ENCODE assay signal across 20 cellular contexts in the genomic region with DNA sequence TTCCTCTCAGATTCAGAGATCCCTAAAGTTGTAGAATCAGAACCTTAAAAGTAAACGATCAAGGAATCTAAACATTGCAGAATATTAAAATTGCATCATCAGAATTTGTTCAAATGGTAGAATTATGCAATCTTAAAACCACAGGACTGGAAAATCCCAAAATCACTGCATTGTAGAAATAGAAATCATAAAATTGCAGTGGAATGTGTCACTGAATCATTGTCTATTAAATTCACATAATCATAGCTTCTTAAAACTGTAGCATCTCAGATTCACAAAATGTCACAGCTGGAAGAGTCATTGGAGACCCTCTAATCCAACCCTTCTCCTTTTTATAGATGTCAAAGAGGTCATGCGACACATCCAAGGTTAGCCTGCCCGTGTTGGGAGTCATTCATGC. TPM values are rescaled to one million over a fixed set of nuclear protein-coding genes. Genes with fewer than 3 reads are reported as not detected.
DNase-seq lines count a peak whose midpoint lies in the region; ATAC-seq, FAIRE-seq and TF ChIP-seq lines count a peak whose summit lies in the region.
"Had no signal": no experiment of that assay in that cellular context is flagged by ENCODE, and none has a peak within 500 bp of the region (broad histone marks: within the 10 kb centered on the region; RNA-seq: fewer than 3 reads in every experiment).

No MANE protein-coding gene starts in this region.

- H3K27me3 ChIP-seq in astrocyte (ENCODE audit: insufficient read depth, low read length): no peaks in the 10 kb centered on the region
- H3K27me3 ChIP-seq: body of pancreas had no signal

- H3K27me3 Mint-ChIP-seq in astrocyte (ENCODE audit: low read depth, unreplicated experiment): no peaks in the 10 kb centered on the region

- peak; percentile 100 for FAIRE-seq in astrocyte (lab: Jason Lieb, UNC)
- FAIRE-seq: GM18507 had no signal

- no peaks in the 10 kb centered on the region for H3K79me2 ChIP-seq in astrocyte (ENCODE audit: insufficient read depth, low read length)

- TF ChIP-seq CTCF in astrocyte (IDR thresholded peaks at IDR 0.05; ENCODE audit: insufficient read depth, low read depth, low read length) (no peak), fibroblast of the aortic adventitia (IDR thresholded peaks at IDR 0.05; ENCODE audit: insufficient read depth, low read length) (no peak)

- no peak overlapping the region for H3K4me3 Mint-ChIP-seq in astrocyte (ENCODE audit: unreplicated experiment)
- H3K4me3 Mint-ChIP-seq: activated CD8-positive, alpha-beta T cell treated with anti-CD3 and anti-CD28 coated beads, Interleukin-2, amount 10 ng/mL, durations not matched to agents 7 days and 5 days; endodermal cell; IgD-negative memory B cell had no signal

- H3K4me3 ChIP-seq in astrocyte (ENCODE audit: insufficient read depth, low read depth, low read length) (no peak overlapping the region), fibroblast of the aortic adventitia (ENCODE audit: low read depth, low read length) (no peak overlapping the region)
- H3K4me3 ChIP-seq: body of pancreas, heart left ventricle had no signal

- H3K27ac ChIP-seq in astrocyte (ENCODE audit: low read depth, low read length) (no peak overlapping the region), temporal lobe (ENCODE audit: low read depth, low read length) (peak overlapping the region; percentile 7)
- H3K27ac ChIP-seq: body of pancreas, parathyroid adenoma had no signal

- no peaks in the 10 kb centered on the region for H3K9me3 ChIP-seq in astrocyte (ENCODE audit: insufficient read depth, low read depth, low read length)
- H3K9me3 ChIP-seq: body of pancreas, heart left ventricle had no signal

- H4K20me1 ChIP-seq in astrocyte (ENCODE audit: insufficient read depth, low read length): peaks cover 8% of the 10 kb centered on the region

- DNase-seq in GM03348 (ENCODE audit: low spot score) (peak; percentile 38), astrocyte (ENCODE audit: low read depth) (peak; percentile 36), fibroblast of the aortic adventitia (ENCODE audit: low read depth) (peak; percentile 80), HPDE6-E6E7 (ENCODE audit: extremely low spot score) (no peak)
- DNase-seq: activated CD8-positive, alpha-beta T cell treated with anti-CD3 and anti-CD28 coated beads, Interleukin-2, amount 10 ng/mL, durations not matched to agents 7 days and 5 days; body of pancreas; COR-L47; endodermal cell; heart left ventricle; NCI-H1417; NCI-H226 had no signal

- peaks cover 19% of the 10 kb centered on the region for H3K4me1 Mint-ChIP-seq in astrocyte (ENCODE audit: low read depth, unreplicated experiment)

- H3K36me3 Mint-ChIP-seq in astrocyte (ENCODE audit: low read depth, unreplicated experiment): peaks cover 4% of the 10 kb centered on the region
- H3K36me3 Mint-ChIP-seq: IgD-negative memory B cell had no signal

- no peaks in the 10 kb centered on the region for H3K9me3 Mint-ChIP-seq in astrocyte (ENCODE audit: unreplicated experiment)
- H3K9me3 Mint-ChIP-seq: activated T-helper 2 cell treated with anti-CD3 and anti-CD28 coated beads, Interferon-gamma antibody, Interleukin-2, Interleukin-4, amounts not matched to agents 10 μg/mL and 5 μg/mL and 100 μg/mL, durations not matched to agents 14 hours and 24 hours and 36 hours had no signal

- H3K4me2 ChIP-seq in astrocyte (ENCODE audit: low read length): no peak overlapping the region

- peaks cover 15% of the 10 kb centered on the region for H3K4me1 ChIP-seq in astrocyte (ENCODE audit: insufficient read depth, low read length)
- H3K4me1 ChIP-seq: body of pancreas had no signal

- no peak overlapping the region for H3K27ac Mint-ChIP-seq in astrocyte (ENCODE audit: unreplicated experiment)
- H3K27ac Mint-ChIP-seq: activated CD8-positive, alpha-beta T cell treated with anti-CD3 and anti-CD28 coated beads, Interleukin-2, amount 10 ng/mL, durations not matched to agents 7 days and 5 days; activated T-helper 2 cell treated with anti-CD3 and anti-CD28 coated beads, Interferon-gamma antibody, Interleukin-2, Interleukin-4, amounts not matched to agents 10 μg/mL and 5 μg/mL and 100 μg/mL, durations not matched to agents 14 hours and 24 hours and 36 hours; endodermal cell had no signal

- ATAC-seq in HG02678 (IDR thresholded peaks at IDR 0.05; ENCODE audit: unreplicated experiment) (no peak), GM19023 (IDR thresholded peaks at IDR 0.05; ENCODE audit: unreplicated experiment) (no peak), HG02610 (IDR thresholded peaks at IDR 0.05; ENCODE audit: unreplicated experiment) (no peak)
- ATAC-seq: activated CD8-positive, alpha-beta T cell treated with anti-CD3 and anti-CD28 coated beads, Interleukin-2, amount 10 ng/mL, durations not matched to agents 7 days and 5 days; body of pancreas; heart left ventricle; SK-N-SH treated with all-trans-retinoic acid at 6 μM for 48 hours had no signal

- no peaks in the 10 kb centered on the region for H3K36me3 ChIP-seq in astrocyte (ENCODE audit: insufficient read depth, low read length)
- H3K36me3 ChIP-seq: heart left ventricle had no signal

- H3K9ac ChIP-seq in astrocyte (ENCODE audit: low read length): no peak overlapping the region
- H3K9ac ChIP-seq: parathyroid adenoma had no signal

- H2AFZ ChIP-seq in astrocyte (ENCODE audit: low read depth, low read length): no peak overlapping the region
- H2AFZ ChIP-seq: parathyroid adenoma had no signal

RNA-seq across cellular contexts. Expression of gene IQSEC2, which starts 15.6 kb away (rescaled TPM):
- total RNA-seq in astrocyte (8.2 and 9.2 TPM in 2 replicates), fibroblast of the aortic adventitia (ENCODE audit: low replicate concordance) (3.6 and 5.6 TPM in 2 replicates), temporal lobe (14.0 TPM)
- total RNA-seq: activated CD8-positive, alpha-beta T cell treated with anti-CD3 and anti-CD28 coated beads, Interleukin-2, amount 10 ng/mL, durations not matched to agents 7 days and 5 days had no signal

RNA-seq across cellular contexts. Expression of gene KDM5C, which starts 40.8 kb away (rescaled TPM):
- 79.5 and 84.5 TPM in 2 replicates for total RNA-seq in astrocyte
- total RNA-seq in fibroblast of the aortic adventitia (ENCODE audit: low replicate concordance): 51.7 and 76.4 TPM in 2 replicates
- 105 TPM for total RNA-seq in temporal lobe
